ENCODE assay signal across 8 cellular contexts in the genomic region with DNA sequence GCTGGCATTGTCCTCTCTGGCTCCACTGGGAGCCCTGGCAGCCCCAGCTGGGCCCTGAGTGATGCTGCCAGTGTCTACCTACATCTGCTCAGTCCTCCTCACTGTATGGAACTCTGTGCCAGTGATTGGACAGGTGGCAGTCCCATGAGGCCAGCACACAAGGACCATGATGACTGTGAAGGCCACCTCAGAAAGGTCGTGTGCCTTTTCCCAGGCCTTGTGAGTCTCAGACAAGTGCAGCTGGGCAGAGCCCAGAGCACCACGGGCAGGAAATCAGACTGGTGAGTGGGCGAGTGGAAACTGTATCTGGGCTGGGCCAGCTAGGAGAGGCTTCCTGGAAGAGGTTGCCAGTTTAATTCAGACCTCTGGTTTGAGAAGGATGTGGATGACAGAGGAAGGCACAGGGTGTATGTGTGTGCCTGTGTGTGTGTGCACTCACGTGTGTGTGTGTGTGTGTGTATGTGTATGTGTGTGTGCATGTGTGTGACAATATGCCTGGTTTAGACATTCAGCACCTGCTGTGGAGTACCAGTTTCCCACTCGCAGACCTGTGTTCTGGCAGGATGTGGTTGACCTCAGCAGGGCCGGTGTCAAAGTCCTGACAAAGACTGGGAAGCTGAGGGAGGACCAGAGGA. TPM values are rescaled to one million over a fixed set of nuclear protein-coding genes. Genes with fewer than 3 reads are reported as not detected.
DNase-seq lines count a peak whose midpoint lies in the region; ATAC-seq and FAIRE-seq lines count a peak whose summit lies in the region.

No MANE protein-coding gene starts in this region.

- peaks cover under 1% of the 10 kb centered on the region for H3K36me3 Mint-ChIP-seq in activated naive CD4-positive, alpha-beta T cell treated with anti-CD3 and anti-CD28 coated beads, Interleukin-2, amount 50 U/mL, for 24 hours

- no peaks in the 10 kb centered on the region for H3K27me3 Mint-ChIP-seq in activated naive CD4-positive, alpha-beta T cell treated with anti-CD3 and anti-CD28 coated beads, Interleukin-2, amount 50 U/mL, for 24 hours

- H3K27ac Mint-ChIP-seq in activated naive CD4-positive, alpha-beta T cell treated with anti-CD3 and anti-CD28 coated beads, Interleukin-2, amount 50 U/mL, for 24 hours: peak overlapping the region; percentile 92

- peak; percentile 51 for ATAC-seq in GM18870 (IDR thresholded peaks at IDR 0.05; ENCODE audit: unreplicated experiment)
- peak; percentile 48 for ATAC-seq in HG03571 (IDR thresholded peaks at IDR 0.05; ENCODE audit: unreplicated experiment)
- ATAC-seq in GM19455 (IDR thresholded peaks at IDR 0.05; ENCODE audit: unreplicated experiment): no peak
- no peak for ATAC-seq in HG03039 (IDR thresholded peaks at IDR 0.05; ENCODE audit: unreplicated experiment)

- peaks cover 96% of the 10 kb centered on the region for H3K4me1 Mint-ChIP-seq in activated naive CD4-positive, alpha-beta T cell treated with anti-CD3 and anti-CD28 coated beads, Interleukin-2, amount 50 U/mL, for 24 hours

- no peak for FAIRE-seq in frontal cortex (lab: Jason Lieb, UNC)

- H3K4me3 Mint-ChIP-seq in activated naive CD4-positive, alpha-beta T cell treated with anti-CD3 and anti-CD28 coated beads, Interleukin-2, amount 50 U/mL, for 24 hours: peak overlapping the region; percentile 78

- DNase-seq in stimulated activated CD4-positive, alpha-beta T cell treated with anti-CD3 and anti-CD28 coated beads, Interleukin-15, amount 100 ng/mL, for 24 hours: peak; percentile 83
- DNase-seq in occipital lobe (lab: John Stamatoyannopoulos, UW) (no peak), frontal cortex (ENCODE audit: low spot score in 2 of 2) (no peak)

- H3K9me3 Mint-ChIP-seq in activated naive CD4-positive, alpha-beta T cell treated with anti-CD3 and anti-CD28 coated beads, Interleukin-2, amount 50 U/mL, for 24 hours: no peaks in the 10 kb centered on the region

RNA-seq across cellular contexts. Expression of a gene that starts 7.0 kb away (rescaled TPM):
- total RNA-seq in occipital lobe (5.5 TPM), frontal cortex (2.9 TPM)

RNA-seq across cellular contexts. Expression of a gene that starts 12.4 kb away (rescaled TPM):
- total RNA-seq in occipital lobe (0.16 TPM), frontal cortex (0.41 TPM)

RNA-seq across cellular contexts. Expression of a gene that starts 50.8 kb away (rescaled TPM):
- total RNA-seq in occipital lobe (42.6 TPM), frontal cortex (39.9 TPM)

RNA-seq across cellular contexts. Expression of a gene that starts 54.6 kb away (rescaled TPM):
- total RNA-seq in occipital lobe (6.9 TPM), frontal cortex (4.5 TPM)

RNA-seq across cellular contexts. Expression of a gene that starts 56.4 kb away (rescaled TPM):
- total RNA-seq in occipital lobe: 13.6 TPM
- total RNA-seq in frontal cortex: 12.6 TPM

Comparison
In these comparisons a context has a peak if more than half of its experiments do, and no peak if none do; other contexts are left out.
1. ATAC-seq: peak in GM18870 (single experiment) and HG03571 (single experiment); none in GM19455 (single experiment) and HG03039 (single experiment).